In the genomic region with DNA sequence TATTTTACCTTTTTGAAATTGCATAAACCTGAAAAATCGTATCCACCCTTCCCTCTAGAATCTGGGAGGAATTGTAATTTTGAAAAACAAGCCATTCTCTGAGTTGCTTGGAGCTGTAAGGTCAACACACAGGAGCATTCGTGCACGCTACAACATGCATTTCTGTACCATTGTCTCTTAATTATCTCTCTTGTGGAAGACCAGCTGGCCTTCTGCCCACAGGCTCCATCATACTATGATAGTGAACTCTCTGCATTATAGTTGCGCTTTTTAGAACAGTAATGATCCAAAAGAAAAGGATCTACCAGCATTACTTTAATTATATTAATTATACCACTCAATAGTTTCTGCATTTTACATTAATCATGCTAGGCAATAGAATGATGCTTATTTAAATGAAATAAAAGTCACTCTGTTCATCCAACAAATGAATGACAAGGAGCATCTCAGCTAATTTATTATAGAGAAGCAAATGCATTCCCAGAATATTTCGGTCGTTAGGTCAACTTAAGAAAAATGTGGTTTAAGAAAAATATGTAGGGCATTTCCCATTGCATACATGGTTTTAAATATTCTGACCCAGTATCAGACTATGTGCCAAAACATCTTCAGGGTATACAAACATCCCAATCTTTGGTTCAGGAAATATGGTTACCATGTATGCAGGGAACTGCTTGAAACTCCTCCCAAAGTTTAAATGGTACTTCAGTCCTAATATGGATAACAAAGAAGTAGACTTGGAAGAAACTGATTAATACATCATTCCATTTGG, we compare ENCODE assay signal across 14 cellular contexts.
DNase-seq lines count a peak whose midpoint lies in the region; ATAC-seq and TF ChIP-seq lines count a peak whose summit lies in the region.
"Had no signal": no experiment of that assay in that cellular context is flagged by ENCODE, and none has a peak within 500 bp of the region (broad histone marks: within the 10 kb centered on the region; RNA-seq: fewer than 3 reads in every experiment).

No MANE protein-coding gene starts in this region.

- H3K9me2 ChIP-seq in SK-N-SH = no peaks in the 10 kb centered on the region

- peaks cover 4% of the 10 kb centered on the region for H3K4me1 Mint-ChIP-seq in activated CD8-positive, alpha-beta T cell treated with anti-CD3 and anti-CD28 coated beads, Interleukin-2, amount 10 ng/mL, durations not matched to agents 7 days and 5 days (ENCODE audit: low read depth)

- CTCF ChIA-PET in SK-N-SH (lab: Yijun Ruan, JAX) = no interaction called here
- CTCF ChIA-PET in activated CD8-positive, alpha-beta T cell treated with anti-CD3 and anti-CD28 coated beads, Interleukin-2, amount 10 ng/mL, durations not matched to agents 7 days and 5 days (lab: Charles Lee) = no interaction called here

- POLR2A ChIA-PET in SK-N-SH (lab: Yijun Ruan, JAX) = no interaction called here
- POLR2A ChIA-PET in activated CD8-positive, alpha-beta T cell treated with anti-CD3 and anti-CD28 coated beads, Interleukin-2, amount 10 ng/mL, durations not matched to agents 7 days and 5 days (lab: Charles Lee) = no interaction called here

- H2AFZ ChIP-seq in SK-N-SH (ENCODE audit: low read depth) = no peak overlapping the region

- H3K9me3 Mint-ChIP-seq in activated CD8-positive, alpha-beta T cell treated with anti-CD3 and anti-CD28 coated beads, Interleukin-2, amount 10 ng/mL, durations not matched to agents 7 days and 5 days (ENCODE audit: insufficient read depth) = peaks cover 4% of the 10 kb centered on the region

- H3K4me1 ChIP-seq in RWPE2 (ENCODE audit: insufficient read depth, poor library complexity, severe bottlenecking) = peaks cover 25% of the 10 kb centered on the region
- peaks cover 15% of the 10 kb centered on the region for H3K4me1 ChIP-seq in foreskin keratinocyte
- H3K4me1 ChIP-seq in SK-N-SH (ENCODE audit: control insufficient read depth in 1 of 2, insufficient read depth in 2 of 2, low read depth in 1 of 2, low read length in 1 of 2) = no peaks in the 10 kb centered on the region
- H3K4me1 ChIP-seq in body of pancreas = no peaks in the 10 kb centered on the region

- H3K36me3 ChIP-seq in RWPE2 (ENCODE audit: low read depth) = no peaks in the 10 kb centered on the region
- H3K36me3 ChIP-seq in SK-N-SH (replicated peaks in 1 of 2; ENCODE audit: control insufficient read depth in 1 of 2, insufficient read depth in 2 of 2, low read length in 1 of 2) = no peaks in the 10 kb centered on the region
- H3K36me3 ChIP-seq in body of pancreas (replicated peaks in 1 of 2; ENCODE audit: insufficient read depth in 1 of 2, low read depth in 2 of 2) = no peaks in the 10 kb centered on the region
- H3K36me3 ChIP-seq: vagina had no signal

- H3K9ac ChIP-seq in SK-N-SH = no peak overlapping the region

- intact Hi-C loops in body of pancreas (cut with DNase I) = no loop called here

- H3K27ac ChIP-seq in RWPE2 (ENCODE audit: poor library complexity, severe bottlenecking) (peak overlapping the region; percentile 78), foreskin keratinocyte (no peak overlapping the region), SK-N-SH (ENCODE audit: low read depth in 2 of 2, low read length in 1 of 2) (no peak overlapping the region), body of pancreas (no peak overlapping the region)
- H3K27ac ChIP-seq: vagina had no signal

- H4K20me1 ChIP-seq in SK-N-SH (ENCODE audit: insufficient read depth) = no peaks in the 10 kb centered on the region

- DNase-seq in ELR (ENCODE audit: low read depth) = peak; percentile 72
- peak; percentile 72 for DNase-seq in NCI-H1105 (lab: John Stamatoyannopoulos, UW)
- DNase-seq in RWPE2 (ENCODE audit: low spot score) = no peak
- peak; percentile 55 to 75 for DNase-seq in foreskin keratinocyte
- DNase-seq in NCI-H2171 treated with DMSO at 0.1 percent for 48 hours (lab: John Stamatoyannopoulos, UW) = no peak
- DNase-seq in SK-N-SH = no peak
- DNase-seq in body of pancreas = no peak
- DNase-seq in activated CD8-positive, alpha-beta T cell treated with anti-CD3 and anti-CD28 coated beads, Interleukin-2, amount 10 ng/mL, durations not matched to agents 7 days and 5 days = no peak
- DNase-seq: hypothalamus; NCI-H187; NCI-H524 treated with DMSO at 0.1 percent for 48 hours; stimulated activated CD4-positive, alpha-beta T cell treated with anti-CD3 and anti-CD28 coated beads, Interleukin-4, amount 100 ng/mL, for 4 hours had no signal

- no peak overlapping the region for H3K4me3 ChIP-seq in RWPE2 (ENCODE audit: severe bottlenecking)
- H3K4me3 ChIP-seq in SK-N-SH (ENCODE audit: low read depth in 2 of 2, low read length in 1 of 2) = no peak overlapping the region
- H3K4me3 ChIP-seq in body of pancreas = no peak overlapping the region
- H3K4me3 ChIP-seq: vagina had no signal

- TF ChIP-seq RAD21 in SK-N-SH (IDR thresholded peaks at IDR 0.05; ENCODE audit: low read length) = no peak

- no peak overlapping the region for H3K4me3 Mint-ChIP-seq in activated CD8-positive, alpha-beta T cell treated with anti-CD3 and anti-CD28 coated beads, Interleukin-2, amount 10 ng/mL, durations not matched to agents 7 days and 5 days
- H3K4me3 Mint-ChIP-seq: natural killer cell treated with Interleukin-12 subunit alpha and Interleukin-12 subunit beta and Interleukin-15 and Interleukin-18, amount 100 ng/mL, for 72 hours had no signal

- H3K4me2 ChIP-seq in SK-N-SH = no peak overlapping the region

- WGBS in SK-N-SH (ENCODE audit: low lambda C conversion rate) = 8% methylated on average over 6 of the region's 6 CpGs
- WGBS in body of pancreas, 2 donors = 60 to 63% methylated on average over 6 of the region's 6 CpGs

- H3K9me3 ChIP-seq in RWPE2 (ENCODE audit: severe bottlenecking) (no peaks in the 10 kb centered on the region), SK-N-SH (no peaks in the 10 kb centered on the region), body of pancreas (no peaks in the 10 kb centered on the region)
- H3K9me3 ChIP-seq: vagina had no signal

- no peak overlapping the region for H3K27ac Mint-ChIP-seq in activated CD8-positive, alpha-beta T cell treated with anti-CD3 and anti-CD28 coated beads, Interleukin-2, amount 10 ng/mL, durations not matched to agents 7 days and 5 days
- H3K27ac Mint-ChIP-seq: natural killer cell treated with Interleukin-12 subunit alpha and Interleukin-12 subunit beta and Interleukin-15 and Interleukin-18, amount 100 ng/mL, for 72 hours had no signal

- ATAC-seq in RWPE2 (ENCODE audit: low read depth) (peak; percentile 76), foreskin keratinocyte (peak; percentile 15), body of pancreas (no peak)
- ATAC-seq in activated CD8-positive, alpha-beta T cell treated with anti-CD3 and anti-CD28 coated beads, Interleukin-2, amount 10 ng/mL, durations not matched to agents 7 days and 5 days = no peak
- ATAC-seq: natural killer cell treated with Interleukin-12 subunit alpha and Interleukin-12 subunit beta and Interleukin-15 and Interleukin-18, amount 100 ng/mL, for 72 hours had no signal

- TF ChIP-seq POLR2A in body of pancreas (IDR thresholded peaks at IDR 0.05) = no peak

- H3F3A ChIP-seq in SK-N-SH (replicated peaks; ENCODE audit: insufficient read depth) = no peaks in the 10 kb centered on the region

- no peak for TF ChIP-seq CTCF in RWPE2 (IDR thresholded peaks at IDR 0.05; ENCODE audit: poor library complexity, severe bottlenecking)
- no peak for TF ChIP-seq CTCF in foreskin keratinocyte (conservative IDR thresholded peaks at IDR 0.05)
- TF ChIP-seq CTCF in SK-N-SH (IDR thresholded peaks at IDR 0.05) = no peak
- no peak for TF ChIP-seq CTCF in body of pancreas (IDR thresholded peaks at IDR 0.05)

- H3K79me2 ChIP-seq in SK-N-SH (ENCODE audit: insufficient read depth) = no peaks in the 10 kb centered on the region

- no peaks in the 10 kb centered on the region for H3K36me3 Mint-ChIP-seq in activated CD8-positive, alpha-beta T cell treated with anti-CD3 and anti-CD28 coated beads, Interleukin-2, amount 10 ng/mL, durations not matched to agents 7 days and 5 days (ENCODE audit: low read depth)
- H3K36me3 Mint-ChIP-seq: natural killer cell treated with Interleukin-12 subunit alpha and Interleukin-12 subunit beta and Interleukin-15 and Interleukin-18, amount 100 ng/mL, for 72 hours had no signal

- no peaks in the 10 kb centered on the region for H3K27me3 Mint-ChIP-seq in activated CD8-positive, alpha-beta T cell treated with anti-CD3 and anti-CD28 coated beads, Interleukin-2, amount 10 ng/mL, durations not matched to agents 7 days and 5 days (ENCODE audit: low read depth)
- H3K27me3 Mint-ChIP-seq: natural killer cell treated with Interleukin-12 subunit alpha and Interleukin-12 subunit beta and Interleukin-15 and Interleukin-18, amount 100 ng/mL, for 72 hours had no signal

- TF ChIP-seq EP300 in SK-N-SH (IDR thresholded peaks at IDR 0.05; ENCODE audit: borderline replicate concordance in 1 of 2, low read depth in 1 of 2, low read length in 1 of 2) = no peak

- no peaks in the 10 kb centered on the region for H3K27me3 ChIP-seq in RWPE2 (ENCODE audit: insufficient read depth, poor library complexity, severe bottlenecking)
- no peaks in the 10 kb centered on the region for H3K27me3 ChIP-seq in foreskin keratinocyte
- H3K27me3 ChIP-seq in SK-N-SH (ENCODE audit: insufficient read depth) = peaks cover 3% of the 10 kb centered on the region; the same call in 1 of the 2 replicates
- H3K27me3 ChIP-seq in body of pancreas = no peaks in the 10 kb centered on the region
- H3K27me3 ChIP-seq: vagina had no signal

TF ChIP-seq in SK-N-SH, 30 proteins besides CTCF, POLR2A, EP300 and RAD21 (continues in another document):
- TF ChIP-seq, protein P1, sequence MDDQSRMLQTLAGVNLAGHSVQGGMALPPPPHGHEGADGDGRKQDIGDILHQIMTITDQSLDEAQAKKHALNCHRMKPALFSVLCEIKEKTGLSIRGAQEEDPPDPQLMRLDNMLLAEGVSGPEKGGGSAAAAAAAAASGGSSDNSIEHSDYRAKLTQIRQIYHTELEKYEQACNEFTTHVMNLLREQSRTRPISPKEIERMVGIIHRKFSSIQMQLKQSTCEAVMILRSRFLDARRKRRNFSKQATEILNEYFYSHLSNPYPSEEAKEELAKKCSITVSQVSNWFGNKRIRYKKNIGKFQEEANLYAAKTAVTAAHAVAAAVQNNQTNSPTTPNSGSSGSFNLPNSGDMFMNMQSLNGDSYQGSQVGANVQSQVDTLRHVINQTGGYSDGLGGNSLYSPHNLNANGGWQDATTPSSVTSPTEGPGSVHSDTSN (IDR thresholded peaks at IDR 0.05) = no peak
- TF ChIP-seq JUND (IDR thresholded peaks at IDR 0.05) (no peak), TCF12 (IDR thresholded peaks at IDR 0.05) (no peak), YY1 (IDR thresholded peaks at IDR 0.05; ENCODE audit: low read depth) (no peak), MEF2A (IDR thresholded peaks at IDR 0.05; ENCODE audit: borderline replicate concordance, low read depth) (no peak), ELF1 (IDR thresholded peaks at IDR 0.05) (no peak), TEAD4 (IDR thresholded peaks at IDR 0.05; ENCODE audit: borderline replicate concordance, insufficient read depth) (no peak)
- TF ChIP-seq, protein P2, sequence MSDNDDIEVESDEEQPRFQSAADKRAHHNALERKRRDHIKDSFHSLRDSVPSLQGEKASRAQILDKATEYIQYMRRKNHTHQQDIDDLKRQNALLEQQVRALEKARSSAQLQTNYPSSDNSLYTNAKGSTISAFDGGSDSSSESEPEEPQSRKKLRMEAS (IDR thresholded peaks at IDR 0.05; ENCODE audit: low read depth) = no peak

Comparison
In these comparisons a context has a peak if more than half of its experiments do, and no peak if none do; other contexts are left out.
1. DNase-seq: peak in ELR (single experiment), NCI-H1105 (single experiment) and foreskin keratinocyte (2 of 2); none in RWPE2 (single experiment), NCI-H2171 treated with DMSO at 0.1 percent for 48 hours (single experiment), SK-N-SH (single experiment), body of pancreas (0 of 4) and activated CD8-positive, alpha-beta T cell treated with anti-CD3 and anti-CD28 coated beads, Interleukin-2, amount 10 ng/mL, durations not matched to agents 7 days and 5 days (single experiment).
2. ATAC-seq: peak in RWPE2 (single experiment) and foreskin keratinocyte (single experiment); none in body of pancreas (single experiment) and activated CD8-positive, alpha-beta T cell treated with anti-CD3 and anti-CD28 coated beads, Interleukin-2, amount 10 ng/mL, durations not matched to agents 7 days and 5 days (single experiment).